ENCODE assay signal across 13 cellular contexts in genomic region chr6:41167173-41167963, GRCh38. TPM values are rescaled to one million over a fixed set of nuclear protein-coding genes. Genes with fewer than 3 reads are reported as not detected.
DNase-seq lines count a peak whose midpoint lies in the region; ATAC-seq lines count a peak whose summit lies in the region.
"Had no signal": no experiment of that assay in that cellular context is flagged by ENCODE, and none has a peak within 500 bp of the region (broad histone marks: within the 10 kb centered on the region; RNA-seq: fewer than 3 reads in every experiment).

No MANE protein-coding gene starts in this region.

- H2AK5ac ChIP-seq in mesendoderm (ENCODE audit: low read length) = no peak overlapping the region

- no peak overlapping the region for H3K4me3 ChIP-seq in mesendoderm (ENCODE audit: low read length)
- H3K4me3 ChIP-seq: pancreas, tibial artery had no signal

- H3K4me1 ChIP-seq in mesendoderm (ENCODE audit: control insufficient read depth, low read depth, low read length) = peaks cover 10% of the 10 kb centered on the region
- H3K4me1 ChIP-seq: pancreas, tibial artery had no signal

- H4K5ac ChIP-seq in mesendoderm (ENCODE audit: low read length) = no peak overlapping the region

- no peak overlapping the region for H2BK120ac ChIP-seq in mesendoderm (ENCODE audit: low read depth, low read length)

- H3K23ac ChIP-seq in mesendoderm (ENCODE audit: low read length) = no peak overlapping the region

- intact Hi-C loops in left ventricle myocardium superior (cut with micrococcal nuclease) = no loop called here

- H3K9ac ChIP-seq in mesendoderm (ENCODE audit: low read length) = no peak overlapping the region

- H3K56ac ChIP-seq in mesendoderm (ENCODE audit: low read length) = no peak overlapping the region

- no peak overlapping the region for H4K8ac ChIP-seq in mesendoderm (ENCODE audit: low read depth, low read length)

- H2BK15ac ChIP-seq in mesendoderm (replicated peaks; ENCODE audit: low read depth) = no peak overlapping the region

- H3K4me2 ChIP-seq in mesendoderm (ENCODE audit: low read length) = no peak overlapping the region

- DNase-seq in GM03348 (ENCODE audit: low spot score) = peak; percentile 29
- DNase-seq in OCI-M1 (lab: John Stamatoyannopoulos, UW) = peak; percentile 50
- peak; percentile 48 for DNase-seq in dermis blood vessel endothelial cell
- peak; percentile 63 for DNase-seq in mesendoderm
- no peak for DNase-seq in pons (ENCODE audit: low spot score)
- DNase-seq in left ventricle myocardium superior = no peak
- DNase-seq: activated naive CD4-positive, alpha-beta T cell treated with anti-CD3 and anti-CD28 coated beads, Interleukin-2, amount 50 U/mL, for 16 hours; effector memory CD8-positive, alpha-beta T cell; GOT3; NCI-H1105; pancreas; tibial artery had no signal

- no peak overlapping the region for H3K4ac ChIP-seq in mesendoderm (ENCODE audit: low read depth, low read length)

- H3K27ac ChIP-seq in mesendoderm (ENCODE audit: low read depth, low read length) = no peak overlapping the region
- H3K27ac ChIP-seq: pancreas, tibial artery had no signal

- no peaks in the 10 kb centered on the region for H3K79me1 ChIP-seq in mesendoderm (ENCODE audit: low read length)

- no CpG with 5 or more reads among the region's 5 CpGs for WGBS in mesendoderm (ENCODE audit: extremely low coverage, insufficient coverage, low lambda C conversion rate)

- no peak overlapping the region for H2BK5ac ChIP-seq in mesendoderm (ENCODE audit: low read length)

- H3K36me3 ChIP-seq in mesendoderm (ENCODE audit: control insufficient read depth, insufficient read depth, low read length) = no peaks in the 10 kb centered on the region
- H3K36me3 ChIP-seq: pancreas, tibial artery had no signal

- ATAC-seq in left ventricle myocardium superior (no peak), GM18858 (IDR thresholded peaks at IDR 0.05; ENCODE audit: unreplicated experiment) (no peak)
- ATAC-seq: effector memory CD8-positive, alpha-beta T cell had no signal

- no peak overlapping the region for H3K18ac ChIP-seq in mesendoderm (ENCODE audit: low read length)

- no peaks in the 10 kb centered on the region for H3K27me3 ChIP-seq in mesendoderm (ENCODE audit: insufficient read depth, low read length, poor library complexity)
- H3K27me3 ChIP-seq: pancreas, tibial artery had no signal

- H3K79me2 ChIP-seq in mesendoderm (ENCODE audit: control insufficient read depth, insufficient read depth, low read length) = no peaks in the 10 kb centered on the region

RNA-seq across cellular contexts. Expression of gene TREM2, which starts 4.5 kb away (rescaled TPM):
- total RNA-seq in dermis blood vessel endothelial cell = not detected in 2 replicates
- polyA plus RNA-seq in mesendoderm (2013, experiment 1 of 2) = 0.22 TPM
- 0.13 TPM for polyA plus RNA-seq in mesendoderm (2013, experiment 2 of 2)
- total RNA-seq in left ventricle myocardium superior = 0.59 TPM

RNA-seq across cellular contexts. Expression of gene TREML1, which starts 13.2 kb away (rescaled TPM):
- total RNA-seq in dermis blood vessel endothelial cell (not detected in 2 replicates), left ventricle myocardium superior (not detected)
- polyA plus RNA-seq in mesendoderm (2013, experiment 1 of 2) = 0.58 TPM
- polyA plus RNA-seq in mesendoderm (2013, experiment 2 of 2) = 0.57 TPM

RNA-seq across cellular contexts. Expression of gene TREML2, which starts 33.6 kb away (rescaled TPM):
- total RNA-seq in dermis blood vessel endothelial cell (not detected in 2 replicates), left ventricle myocardium superior (not detected)
- 0.48 TPM for polyA plus RNA-seq in mesendoderm (2013, experiment 1 of 2)
- polyA plus RNA-seq in mesendoderm (2013, experiment 2 of 2) = 0.46 TPM
- polyA plus RNA-seq: pancreas had no signal

Comparison
In these comparisons a context has a peak if more than half of its experiments do, and no peak if none do; other contexts are left out.
1. DNase-seq: peak in GM03348 (single experiment), OCI-M1 (single experiment), dermis blood vessel endothelial cell (single experiment) and mesendoderm (single experiment); none in pons (single experiment) and left ventricle myocardium superior (single experiment).